ENCODE assay signal across 29 cellular contexts in genomic region chr6:142726616-142727015, GRCh38.
"Had no signal": no experiment of that assay in that cellular context is flagged by ENCODE, and none has a peak within 500 bp of the region (broad histone marks: within the 10 kb centered on the region; RNA-seq: fewer than 3 reads in every experiment).

No MANE protein-coding gene starts in this region.

- H3K27ac Mint-ChIP-seq: activated CD4-positive, alpha-beta memory T cell treated with anti-CD3 and anti-CD28 coated beads for 36 hours; activated naive CD4-positive, alpha-beta T cell treated with anti-CD3 and anti-CD28 coated beads, Interleukin-2, amount 10 ng/mL, durations not matched to agents 7 days and 5 days; activated naive CD8-positive, alpha-beta T cell treated with anti-CD3 and anti-CD28 coated beads, Interleukin-2, amount 10 ng/mL, durations not matched to agents 7 days and 5 days; activated T-cell treated with anti-CD3 and anti-CD28 coated beads, Interleukin-2, amount 50 U/mL, for 24 hours; nephron; stimulated activated naive B cell treated with anti-CD40 and anti-IgM and Interleukin-4, amounts not matched to agents 10 μg/mL and 1 μg/mL and 100 μg/mL, for 72 hours; T-helper 2 cell treated with Interferon-gamma antibody and Interleukin-4, amounts not matched to agents 5 μg/mL and 100 μg/mL, for 36 hours had no signal

- H3K36me3 Mint-ChIP-seq: activated CD4-positive, alpha-beta memory T cell treated with anti-CD3 and anti-CD28 coated beads for 36 hours; activated naive CD4-positive, alpha-beta T cell treated with anti-CD3 and anti-CD28 coated beads, Interleukin-2, amount 10 ng/mL, durations not matched to agents 7 days and 5 days; activated naive CD8-positive, alpha-beta T cell treated with anti-CD3 and anti-CD28 coated beads, Interleukin-2, amount 10 ng/mL, durations not matched to agents 7 days and 5 days; stimulated activated naive B cell treated with anti-CD40 and anti-IgM and Interleukin-4, amounts not matched to agents 10 μg/mL and 1 μg/mL and 100 μg/mL, for 72 hours had no signal

- H3K27me3 Mint-ChIP-seq: activated CD4-positive, alpha-beta memory T cell treated with anti-CD3 and anti-CD28 coated beads for 36 hours; activated naive CD8-positive, alpha-beta T cell treated with anti-CD3 and anti-CD28 coated beads, Interleukin-2, amount 10 ng/mL, durations not matched to agents 7 days and 5 days had no signal

- H3K9me3 Mint-ChIP-seq: activated CD4-positive, alpha-beta memory T cell treated with anti-CD3 and anti-CD28 coated beads for 36 hours; activated naive CD4-positive, alpha-beta T cell treated with anti-CD3 and anti-CD28 coated beads, Interleukin-2, amount 10 ng/mL, durations not matched to agents 7 days and 5 days; activated naive CD8-positive, alpha-beta T cell treated with anti-CD3 and anti-CD28 coated beads, Interleukin-2, amount 10 ng/mL, durations not matched to agents 7 days and 5 days; activated T-cell treated with anti-CD3 and anti-CD28 coated beads, Interleukin-2, amount 50 U/mL, for 24 hours; nephron; stimulated activated naive B cell treated with anti-CD40 and anti-IgM and Interleukin-4, amounts not matched to agents 10 μg/mL and 1 μg/mL and 100 μg/mL, for 72 hours; T-helper 2 cell treated with Interferon-gamma antibody and Interleukin-4, amounts not matched to agents 5 μg/mL and 100 μg/mL, for 36 hours had no signal

- ATAC-seq: foreskin keratinocyte; heart left ventricle; left lobe of liver; lower lobe of right lung; stimulated activated naive B cell treated with anti-CD40 and anti-IgM and Interleukin-4, amounts not matched to agents 10 μg/mL and 1 μg/mL and 100 μg/mL, for 72 hours had no signal

- DNase-seq: activated CD4-positive, alpha-beta memory T cell treated with anti-CD3 and anti-CD28 coated beads for 36 hours; activated CD4-positive, alpha-beta T cell treated with anti-CD3 and anti-CD28 coated beads for 4 hours; activated CD8-positive, alpha-beta memory T cell treated with anti-CD3 and anti-CD28 coated beads, Interleukin-2, amount 50 U/mL, for 48 hours; activated gamma-delta T cell; activated naive CD4-positive, alpha-beta T cell treated with anti-CD3 and anti-CD28 coated beads, Interleukin-2, amount 10 ng/mL, durations not matched to agents 7 days and 5 days; activated naive CD8-positive, alpha-beta T cell treated with anti-CD3 and anti-CD28 coated beads, Interleukin-2, amount 10 ng/mL, durations not matched to agents 7 days and 5 days; activated T-cell treated with anti-CD3 and anti-CD28 coated beads, Interleukin-2, amount 50 U/mL, for 24 hours; amniotic stem cell; caudate nucleus; cortex of kidney; heart left ventricle; kidney glomerular epithelial cell; lower lobe of right lung; mesenchymal stem cell; ovary; retina; sigmoid colon; stimulated activated CD4-positive, alpha-beta T cell treated with anti-CD3 and anti-CD28 coated beads, Interleukin-15, amount 100 ng/mL, for 24 hours; stimulated activated CD4-positive, alpha-beta T cell treated with anti-CD3 and anti-CD28 coated beads, Interleukin-2, amount 100 ng/mL, for 24 hours; stimulated activated naive B cell treated with anti-CD40 and anti-IgM and Interleukin-4, amounts not matched to agents 10 μg/mL and 1 μg/mL and 100 μg/mL, for 72 hours; stomach; T-helper 1 cell; thyroid gland had no signal

- H3K4me3 ChIP-seq: esophagus muscularis mucosa, heart left ventricle, lower lobe of right lung, ovary, prostate gland, sigmoid colon, stomach, thyroid gland had no signal

- H3K4me3 Mint-ChIP-seq: activated CD4-positive, alpha-beta memory T cell treated with anti-CD3 and anti-CD28 coated beads for 36 hours; activated naive CD4-positive, alpha-beta T cell treated with anti-CD3 and anti-CD28 coated beads, Interleukin-2, amount 10 ng/mL, durations not matched to agents 7 days and 5 days; activated naive CD8-positive, alpha-beta T cell treated with anti-CD3 and anti-CD28 coated beads, Interleukin-2, amount 10 ng/mL, durations not matched to agents 7 days and 5 days; activated T-cell treated with anti-CD3 and anti-CD28 coated beads, Interleukin-2, amount 50 U/mL, for 24 hours; nephron; stimulated activated naive B cell treated with anti-CD40 and anti-IgM and Interleukin-4, amounts not matched to agents 10 μg/mL and 1 μg/mL and 100 μg/mL, for 72 hours; T-helper 2 cell treated with Interferon-gamma antibody and Interleukin-4, amounts not matched to agents 5 μg/mL and 100 μg/mL, for 36 hours had no signal
